Comparison of ENCODE assay signal across 8 cellular contexts in genomic region chr3:28667646-28668376, GRCh38.
DNase-seq lines count a peak whose midpoint lies in the region; ATAC-seq, FAIRE-seq and TF ChIP-seq lines count a peak whose summit lies in the region.

No MANE protein-coding gene starts in this region.

- in situ Hi-C loops in GM12878 (cut with MboI): loop anchor here (5.0 kb wide), 1 partner anchor 1529 kb away; no protein-coding TSS in a partner anchor

- CTCF ChIA-PET in GM12878 (lab: Yijun Ruan, JAX): interaction anchor here (0.6 to 3.4 kb wide), 30 partner anchors 8 to 1536 kb away, joined by 3 to 41 read pairs (median 4); no protein-coding TSS in a partner anchor

- intact Hi-C loops in GM12878 (cut with micrococcal nuclease; ENCODE audit: unreplicated experiment): loop anchor here (2.0 to 5.0 kb wide), 2 partner anchors 59 to 1531 kb away; no protein-coding TSS in a partner anchor

- H3K4me3 Mint-ChIP-seq in HFFc6: no peak overlapping the region

- peak; percentile 97 for FAIRE-seq in GM12878 (lab: Jason Lieb, UNC)

- no peaks in the 10 kb centered on the region for H3K36me3 ChIP-seq in MG63
- H3K36me3 ChIP-seq in GM12878 (ENCODE audit: control insufficient read depth in 2 of 2, insufficient read depth in 2 of 2, low read length in 1 of 2): no peaks in the 10 kb centered on the region

- RAD21 ChIA-PET in GM12878 (lab: Charles Lee; ENCODE audit: unreplicated experiment): interaction anchor here (0.5 to 2.9 kb wide), 11 partner anchors 18 to 1531 kb away, joined by 3 to 20 read pairs (median 3); no protein-coding TSS in a partner anchor

- H3K27me3 Mint-ChIP-seq in HFFc6 (ENCODE audit: insufficient read depth): peaks cover 6% of the 10 kb centered on the region

- peak; percentile 94 for ATAC-seq in GM12878

- TF ChIP-seq POLR2A in GM12878 (IDR thresholded peaks at IDR 0.05; ENCODE audit: low read depth, low read length): no peak

- TF ChIP-seq EP300 in GM12878 (IDR thresholded peaks at IDR 0.05; ENCODE audit: borderline replicate concordance in 1 of 2, control insufficient read depth in 1 of 2, low read depth in 2 of 2, low read length in 2 of 2): no peak

- no peaks in the 10 kb centered on the region for H3K36me3 Mint-ChIP-seq in HFFc6 (ENCODE audit: low read depth)

- 2% methylated on average over 4 of the region's 4 CpGs for WGBS in GM12878 (ENCODE audit: insufficient coverage, insufficient replicate concordance, low lambda C conversion rate, missing lambda C conversion rate)

- POLR2A ChIA-PET in GM12878 (lab: Charles Lee): no interaction called here

- no peaks in the 10 kb centered on the region for H3K79me2 ChIP-seq in GM12878 (ENCODE audit: control insufficient read depth, insufficient read depth, low read length)

- DNase-seq in activated CD4-positive, alpha-beta T cell treated with anti-CD3 and anti-CD28 coated beads for 24 hours (ENCODE audit: low read depth in 2 of 2): peak; percentile 30 to 33
- DNase-seq in activated CD4-positive, alpha-beta T cell treated with anti-CD3 and anti-CD28 coated beads for 1 hour: no peak
- DNase-seq in HFFc6: peak; percentile 44
- DNase-seq in MG63: peak; percentile 3
- DNase-seq in SKM-1 (lab: John Stamatoyannopoulos, UW; ENCODE audit: unreplicated experiment): peak; percentile 46
- peak; percentile 61 for DNase-seq in GM12878 (ENCODE audit: low read depth, low spot score)
- peak; percentile 66 for DNase-seq in iPS-NIHi11 (ENCODE audit: low spot score)
- peak; percentile 64 for DNase-seq in stimulated activated CD4-positive, alpha-beta T cell treated with anti-CD3 and anti-CD28 coated beads, Interleukin-15, amount 100 ng/mL, for 24 hours

- BruUV-seq in GM12878 (replicated peaks; lab: Mats Ljungman, UMichigan): no TSS peak

- no peak overlapping the region for H3K27ac ChIP-seq in GM12878 (ENCODE audit: control insufficient read depth, insufficient read depth)

- H3K27ac Mint-ChIP-seq in HFFc6: no peak overlapping the region

- peak; percentile 65 for TF ChIP-seq RAD21 in GM12878 (IDR thresholded peaks at IDR 0.05; ENCODE audit: insufficient read depth, low read depth, low read length)

- peak; percentile 88 for TF ChIP-seq CTCF in HFFc6 (IDR thresholded peaks at IDR 0.05)
- peak; percentile 66 to 81 (median 79) for TF ChIP-seq CTCF in GM12878 (IDR thresholded peaks at IDR 0.05 in 2 of 3, conservative IDR thresholded peaks at IDR 0.05 in 1 of 3; ENCODE audit: control insufficient read depth in 2 of 3, extremely low read depth in 1 of 3, insufficient read depth in 1 of 3, low read depth in 3 of 3, low read length in 3 of 3)

- H4K20me1 ChIP-seq in GM12878 (ENCODE audit: control insufficient read depth, insufficient read depth): no peaks in the 10 kb centered on the region

- no peaks in the 10 kb centered on the region for H3K9me3 Mint-ChIP-seq in HFFc6

- H3K27me3 ChIP-seq in MG63 (no peaks in the 10 kb centered on the region), GM12878 (replicated peaks in 1 of 2; ENCODE audit: control insufficient read depth in 2 of 2, insufficient read depth in 2 of 2, low read length in 1 of 2) (no peaks in the 10 kb centered on the region)

- no peaks in the 10 kb centered on the region for H3K4me1 Mint-ChIP-seq in HFFc6 (ENCODE audit: low read depth)

- H3K4me1 ChIP-seq in GM12878 (ENCODE audit: control insufficient read depth, insufficient read depth, low read length): peaks cover 6% of the 10 kb centered on the region; the same call in 1 of the 2 replicates

- no peak overlapping the region for H3K9ac ChIP-seq in GM12878 (ENCODE audit: control insufficient read depth, insufficient read depth, low read length)

- SMC1A ChIA-PET in GM12878 (lab: Charles Lee; ENCODE audit: uncharacterized antibody, unreplicated experiment): interaction anchor here (0.6 to 3.3 kb wide), 13 partner anchors 10 to 1530 kb away, joined by 3 to 18 read pairs (median 3); no protein-coding TSS in a partner anchor

- H3K4me3 ChIP-seq in MG63 (no peak overlapping the region), GM12878 (no peak overlapping the region)

- H3K9me3 ChIP-seq in MG63 (no peaks in the 10 kb centered on the region), GM12878 (replicated peaks; ENCODE audit: control insufficient read depth, insufficient read depth, low read length) (no peaks in the 10 kb centered on the region)

- H3K4me2 ChIP-seq in GM12878 (ENCODE audit: control insufficient read depth, insufficient read depth): no peak overlapping the region

- H2AFZ ChIP-seq in GM12878 (ENCODE audit: control insufficient read depth, low read depth, low read length): peak overlapping the region; percentile 51

TF ChIP-seq in GM12878, 131 proteins besides CTCF, POLR2A, EP300 and RAD21 (continues in another document):
- TF ChIP-seq IRF4 (IDR thresholded peaks at IDR 0.05; ENCODE audit: low read depth, low read length) (0 out of 2 replicates have a peak, but pooled peaks have one; percentile 29), TCF3 (IDR thresholded peaks at IDR 0.05; ENCODE audit: borderline replicate concordance, insufficient read depth, low read depth, low read length) (no peak), CBX5 (IDR thresholded peaks at IDR 0.05; ENCODE audit: low read depth) (no peak), E2F4 (IDR thresholded peaks at IDR 0.05; ENCODE audit: low read depth, low read length) (no peak), TCF12 (IDR thresholded peaks at IDR 0.05; ENCODE audit: low read depth, low read length) (0 out of 2 replicates have a peak, but pooled peaks have one; percentile 21), SPI1 (IDR thresholded peaks at IDR 0.05; ENCODE audit: borderline replicate concordance, insufficient read depth, low read depth, low read length) (no peak), RBBP5 (conservative IDR thresholded peaks at IDR 0.05) (no peak), BMI1 (IDR thresholded peaks at IDR 0.05; ENCODE audit: borderline replicate concordance) (no peak), RUNX3 (IDR thresholded peaks at IDR 0.05; ENCODE audit: low read length) (peak; percentile 47; the same call in 1 of the 2 replicates), BHLHE40 (IDR thresholded peaks at IDR 0.05; ENCODE audit: borderline replicate concordance in 1 of 2, low read depth in 2 of 2, low read length in 1 of 2) (peak in 1 of 2 experiments; percentile 19; a peak in 1 of 4 replicates), CUX1 (IDR thresholded peaks at IDR 0.05; ENCODE audit: insufficient replicate concordance, low read depth, low read length) (no peak), FOS (IDR thresholded peaks at IDR 0.05; ENCODE audit: borderline replicate concordance, extremely low read depth, insufficient read length) (no peak), USF1 (IDR thresholded peaks at IDR 0.05; ENCODE audit: borderline replicate concordance, extremely low read length, insufficient read depth, low read depth, low read length) (no peak), SMC3 (IDR thresholded peaks at IDR 0.05; ENCODE audit: borderline replicate concordance, low read length) (peak; percentile 57; the same call in 1 of the 2 replicates)
